In the genomic region with DNA sequence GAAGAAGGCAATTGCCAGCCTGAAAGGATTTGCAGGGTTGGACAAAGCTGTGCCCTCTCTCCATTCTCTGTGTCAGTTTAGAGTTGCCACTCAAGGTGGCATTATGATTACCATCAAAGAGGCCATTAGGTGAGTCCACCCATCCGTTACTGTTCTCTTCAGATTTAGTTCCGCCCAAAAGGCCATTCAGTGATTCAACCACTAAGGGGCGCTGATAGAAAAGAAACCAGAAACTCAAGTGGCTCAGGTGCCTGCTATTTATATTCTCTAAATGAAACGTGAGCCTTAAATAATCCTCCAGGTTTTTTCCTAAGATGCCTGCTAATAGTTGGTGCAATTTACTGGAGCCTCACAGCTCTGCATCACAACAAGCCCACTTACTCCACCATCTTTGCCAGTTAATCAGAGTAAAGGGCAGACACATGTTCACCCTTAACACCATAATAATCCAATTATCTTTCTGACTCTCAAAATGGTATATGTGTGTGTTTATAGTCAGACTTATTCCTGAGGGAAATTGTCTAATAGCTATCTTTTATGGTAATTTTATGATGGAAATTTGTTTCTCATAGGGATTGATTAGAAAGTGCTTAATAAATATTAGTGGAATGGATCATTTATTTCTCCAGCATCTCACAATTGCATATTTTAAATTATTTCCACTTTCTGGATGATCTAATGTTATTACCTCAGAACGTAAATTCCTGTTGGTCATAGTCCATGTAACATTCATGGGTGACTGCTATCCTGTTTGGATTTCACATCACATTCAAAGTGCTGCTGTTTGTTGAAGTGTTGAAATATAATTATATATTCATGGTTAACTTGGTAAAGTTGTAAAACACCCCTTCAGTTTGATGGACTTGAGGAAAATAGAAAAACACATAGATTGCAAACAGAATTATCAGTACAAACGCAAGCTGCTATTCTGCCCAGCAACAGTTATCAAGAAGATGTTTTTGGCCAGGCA, we compare ENCODE assay signal across 8 cellular contexts. TPM values are rescaled to one million over a fixed set of nuclear protein-coding genes. Genes with fewer than 3 reads are reported as not detected.
DNase-seq lines count a peak whose midpoint lies in the region; ATAC-seq and TF ChIP-seq lines count a peak whose summit lies in the region.

No MANE protein-coding gene starts in this region.

- peaks cover 37% of the 10 kb centered on the region for H3K4me1 ChIP-seq in adipocyte (ENCODE audit: control insufficient read depth, insufficient read depth, low read length)
- no peaks in the 10 kb centered on the region for H3K4me1 ChIP-seq in spleen

- TF ChIP-seq POLR2A in spleen (IDR thresholded peaks at IDR 0.05), result no peak

- no peak overlapping the region for H3K9ac ChIP-seq in adipocyte (ENCODE audit: low read length)

- TF ChIP-seq CTCF in GM20000 (IDR thresholded peaks at IDR 0.05; ENCODE audit: extremely low read depth, missing control alignments) (peak; percentile 11), spleen (IDR thresholded peaks at IDR 0.05 in 8 of 11, conservative IDR thresholded peaks at IDR 0.05 in 3 of 11) (peak in 7 of 11 experiments; percentile 12 to 45 (median 31))

- WGBS in spleen, 5 donors, result 62 to 77% (median 71%) methylated on average over 6 of the region's 6 CpGs

- H3K36me3 ChIP-seq in adipocyte (ENCODE audit: control insufficient read depth, insufficient read depth, low read length, severe bottlenecking), result no peaks in the 10 kb centered on the region
- H3K36me3 ChIP-seq in spleen, result peaks cover 0 to 79% (median 19%) of the 10 kb centered on the region in 6 donors

- H3K27ac ChIP-seq in spleen, result no peak overlapping the region

- peak overlapping the region; percentile 31 for H3K4me3 ChIP-seq in adipocyte (ENCODE audit: low read length)
- no peak overlapping the region for H3K4me3 ChIP-seq in spleen

- intact Hi-C loops in spleen (cut with DNase I; ENCODE audit: low total_unique reads), result no loop called here

- peak; percentile 37 for DNase-seq in AG08395 (ENCODE audit: low spot score)
- peak; percentile 26 for DNase-seq in GM20000 (ENCODE audit: low spot score)
- DNase-seq in NCI-H2171 treated with DMSO at 0.1 percent for 48 hours (lab: John Stamatoyannopoulos, UW), result peak; percentile 95
- peak; percentile 82 for DNase-seq in adipocyte (ENCODE audit: low read depth)
- DNase-seq in hepatic stellate cell (ENCODE audit: low spot score), result peak; percentile 27
- no peak for DNase-seq in spleen

- H3K9me3 ChIP-seq in adipocyte (ENCODE audit: control insufficient read depth, low read length), result no peaks in the 10 kb centered on the region
- no peaks in the 10 kb centered on the region for H3K9me3 ChIP-seq in spleen

- no peaks in the 10 kb centered on the region for H3K27me3 ChIP-seq in adipocyte (replicated peaks; ENCODE audit: control insufficient read depth, insufficient read depth, low read length)
- no peaks in the 10 kb centered on the region for H3K27me3 ChIP-seq in spleen (replicated peaks in 1 of 7)

- ATAC-seq in HG02763 (IDR thresholded peaks at IDR 0.05; ENCODE audit: unreplicated experiment) (no peak), HG03280 (IDR thresholded peaks at IDR 0.05; ENCODE audit: unreplicated experiment) (no peak)

RNA-seq across cellular contexts. Expression of gene TANGO6, which starts 59.3 kb away (rescaled TPM):
- 10 to 100 TPM; 17.1 to 35.2 (median 26.9) TPM for total RNA-seq in spleen
- 1 to 10 TPM; 1.9 to 4.1 (median 3.6) TPM for polyA plus RNA-seq in spleen
